In the genomic region with DNA sequence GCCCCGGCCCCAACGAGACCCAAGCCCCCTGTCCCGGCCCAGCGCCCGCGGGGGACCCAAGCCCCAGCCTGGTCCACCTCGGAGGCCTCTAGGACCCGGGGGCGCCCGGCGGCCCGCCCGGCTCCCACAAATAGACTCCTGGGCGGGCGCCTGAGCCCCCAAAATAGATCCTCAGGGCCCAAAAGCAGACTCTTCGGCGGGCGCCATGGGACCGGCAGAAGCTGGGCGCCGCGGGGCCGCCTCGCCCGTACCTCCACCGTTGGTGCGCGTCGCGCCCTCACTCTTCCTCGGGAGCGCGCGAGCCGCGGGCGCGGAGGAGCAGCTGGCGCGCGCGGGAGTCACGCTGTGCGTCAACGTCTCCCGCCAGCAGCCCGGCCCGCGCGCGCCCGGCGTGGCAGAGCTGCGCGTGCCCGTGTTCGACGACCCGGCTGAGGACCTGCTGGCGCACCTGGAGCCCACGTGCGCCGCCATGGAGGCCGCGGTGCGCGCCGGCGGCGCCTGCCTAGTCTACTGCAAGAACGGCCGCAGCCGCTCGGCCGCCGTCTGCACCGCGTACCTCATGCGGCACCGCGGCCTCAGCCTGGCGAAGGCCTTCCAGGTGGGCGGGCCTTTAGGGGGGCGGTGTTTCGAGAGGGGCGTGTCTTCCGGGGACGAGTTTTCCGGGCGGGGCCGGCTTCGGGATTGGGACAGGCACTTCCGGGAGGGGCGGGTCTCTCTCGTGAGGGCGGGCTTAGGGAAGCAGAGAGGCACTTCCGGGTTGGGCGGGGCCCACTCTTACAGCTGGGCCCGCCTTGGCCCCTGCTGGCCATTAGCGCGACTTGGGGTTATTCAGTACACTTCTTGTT, we compare ENCODE assay signal across 8 cellular contexts. TPM values are rescaled to one million over a fixed set of nuclear protein-coding genes. Genes with fewer than 3 reads are reported as not detected.
DNase-seq lines count a peak whose midpoint lies in the region; ATAC-seq, FAIRE-seq and TF ChIP-seq lines count a peak whose summit lies in the region.

No MANE protein-coding gene starts in this region.

- peaks cover 72 to 79% (median 77%) of the 10 kb centered on the region in 3 donors for H3K4me1 Mint-ChIP-seq in T-cell

- H3K36me3 Mint-ChIP-seq in T-cell = peaks cover 17% of the 10 kb centered on the region

- H3K36me3 ChIP-seq in prostate gland (no peaks in the 10 kb centered on the region), urinary bladder (ENCODE audit: insufficient read depth) (no peaks in the 10 kb centered on the region)

- no peaks in the 10 kb centered on the region for H3K27me3 ChIP-seq in prostate gland (replicated peaks; ENCODE audit: insufficient read depth)

- peak overlapping the region; percentile 80 to 87 (median 87) for H3K4me3 Mint-ChIP-seq in T-cell

- peak in 3 of 4 experiments; percentile 37 to 79 (median 62) for TF ChIP-seq CTCF in prostate gland (IDR thresholded peaks at IDR 0.05)

- FAIRE-seq in GM12891 (lab: Jason Lieb, UNC) = peak; percentile 97

- no peaks in the 10 kb centered on the region for H3K9me3 Mint-ChIP-seq in T-cell

- peak overlapping the region; percentile 92 to 99 for H3K27ac Mint-ChIP-seq in T-cell

- peaks cover 16% of the 10 kb centered on the region for H3K4me1 ChIP-seq in prostate gland (replicated peaks)
- no peaks in the 10 kb centered on the region for H3K4me1 ChIP-seq in urinary bladder (ENCODE audit: insufficient read depth)

- CTCF ChIA-PET in T-cell (lab: Charles Lee) = interaction anchor here in 1 of 2 donors (1.0 to 1.8 kb wide), 4 partner anchors 19 to 47 kb away, joined by 3 to 10 read pairs (median 4); a partner anchor contains a TSS

- peak; percentile 82 for DNase-seq in GM12891 (ENCODE audit: insufficient read length, low spot score)
- DNase-seq in NCI-H146 (lab: John Stamatoyannopoulos, UW) = peak; percentile 95
- peak; percentile 96 to 100 (median 99) for DNase-seq in T-cell
- DNase-seq in amniotic epithelial cell (ENCODE audit: low read depth) = peak; percentile 95
- peak; percentile 100 for DNase-seq in left cardiac atrium
- peak; percentile 99 for DNase-seq in prostate gland (ENCODE audit: low spot score)

- ATAC-seq in HG02852 (IDR thresholded peaks at IDR 0.05; ENCODE audit: unreplicated experiment) (peak; percentile 54), T-cell (replicated peaks in 1 of 4) (peak; percentile 58 to 67 (median 63)), left cardiac atrium (peak; percentile 89)

- POLR2A ChIA-PET in T-cell (lab: Charles Lee) = interaction anchor here in 1 of 2 donors (0.7 to 1.3 kb wide), 3 partner anchors 19 to 64 kb away, joined by 3 to 10 read pairs (median 4); a partner anchor contains a TSS

- peak; percentile 82 for TF ChIP-seq POLR2A in GM12891 (IDR thresholded peaks at IDR 0.05; ENCODE audit: low read depth, low read length)
- peak; percentile 84 for TF ChIP-seq POLR2A in prostate gland (IDR thresholded peaks at IDR 0.05)

- intact Hi-C loops in left cardiac atrium (cut with DNase I) = no loop called here
- intact Hi-C loops in prostate gland (cut with DNase I) = loop anchor here (2.0 to 10.0 kb wide), 2 partner anchors 26 to 106 kb away; a partner anchor contains a TSS

- WGBS in prostate gland = under 1% methylated on average over 71 of the region's 101 CpGs
- under 1% methylated on average over 101 of the region's 101 CpGs for WGBS in urinary bladder

- H3K9me3 ChIP-seq in prostate gland = no peaks in the 10 kb centered on the region

- H3K27me3 Mint-ChIP-seq in T-cell = no peaks in the 10 kb centered on the region

- H3K27ac ChIP-seq in prostate gland = peak overlapping the region; percentile 98 to 100
- peak overlapping the region; percentile 97 for H3K27ac ChIP-seq in urinary bladder (ENCODE audit: low read depth)

- peak overlapping the region; percentile 71 to 92 for H3K4me3 ChIP-seq in prostate gland
- peak overlapping the region; percentile 84 for H3K4me3 ChIP-seq in urinary bladder (ENCODE audit: low read depth, low read length)

TF ChIP-seq in GM12891, 5 proteins besides CTCF, POLR2A, EP300 and RAD21:
- TF ChIP-seq POU2F2 (IDR thresholded peaks at IDR 0.05; ENCODE audit: low read depth, low read length) (no peak), POLR2AphosphoS5 (IDR thresholded peaks at IDR 0.05; ENCODE audit: low read depth, low read length) (peak; percentile 78), SPI1 (IDR thresholded peaks at IDR 0.05; ENCODE audit: low read depth, low read length) (peak; percentile 31; the same call in 1 of the 2 replicates), PAX5 (IDR thresholded peaks at IDR 0.05; ENCODE audit: insufficient read depth, low read length, severe bottlenecking) (no peak), TAF1 (IDR thresholded peaks at IDR 0.05; ENCODE audit: low read depth, low read length) (peak; percentile 76; the same call in 1 of the 2 replicates)
TF ChIP-seq in GM12891: peak in this region for 3.

RNA-seq across cellular contexts. Expression of a gene that starts 0.5 kb away (rescaled TPM):
- polyA plus RNA-seq in GM12891 (2012; ENCODE audit: low read depth, missing spikeins) = 6.9 TPM
- 10 to 100 TPM; 11.0 to 17.3 (median 15.4) TPM for total RNA-seq in T-cell
- 1 to 10 TPM; 8.1 to 8.2 TPM for total RNA-seq in left cardiac atrium
- total RNA-seq in prostate gland = 10 to 100 TPM; 18.4 to 18.6 TPM
- 2.8 TPM for total RNA-seq in urinary bladder
- 5.8 TPM for polyA plus RNA-seq in urinary bladder

RNA-seq across cellular contexts. Expression of a gene that starts 2.9 kb away (rescaled TPM):
- polyA plus RNA-seq in GM12891 (2012; ENCODE audit: low read depth, missing spikeins) = 8.3 TPM
- total RNA-seq in T-cell (10 to 100 TPM; 44.6 to 89.5 (median 79.8) TPM), left cardiac atrium (1 to 10 TPM; 4.9 to 8.1 TPM), prostate gland (10 to 100 TPM; 22.7 to 31.4 TPM), urinary bladder (11.1 TPM)
- 9.6 TPM for polyA plus RNA-seq in urinary bladder

RNA-seq across cellular contexts. Expression of a gene that starts 7.6 kb away (rescaled TPM):
- 26.9 TPM for polyA plus RNA-seq in GM12891 (2012; ENCODE audit: low read depth, missing spikeins)
- total RNA-seq in T-cell (100 to 1,000 TPM in 4 of 5 donors, 10 to 100 TPM in 1; 87.6 to 202 (median 189) TPM), left cardiac atrium (10 to 100 TPM; 47.3 to 67.6 TPM), prostate gland (10 to 100 TPM; 36.9 to 94.7 TPM), urinary bladder (14.5 TPM)
- polyA plus RNA-seq in urinary bladder = 76.3 TPM

RNA-seq across cellular contexts. Expression of a gene that starts 25.8 kb away (rescaled TPM):
- 15.6 TPM for polyA plus RNA-seq in GM12891 (2012; ENCODE audit: low read depth, missing spikeins)
- total RNA-seq in T-cell = 100 to 1,000 TPM in 2 of 5 donors, 10 to 100 TPM in 3; 73.3 to 107 (median 96.1) TPM
- 10 to 100 TPM; 17.9 to 26.6 TPM for total RNA-seq in left cardiac atrium
- total RNA-seq in prostate gland = 10 to 100 TPM; 25.5 to 68.4 TPM
- 13.6 TPM for total RNA-seq in urinary bladder
- 23.3 TPM for polyA plus RNA-seq in urinary bladder

Comparison
In these comparisons a context has a peak if more than half of its experiments do, and no peak if none do; other contexts are left out.
1. Peak in every context shown above with its lines: DNase-seq, ATAC-seq, H3K4me3 ChIP-seq and H3K27ac ChIP-seq.